In the genomic region with DNA sequence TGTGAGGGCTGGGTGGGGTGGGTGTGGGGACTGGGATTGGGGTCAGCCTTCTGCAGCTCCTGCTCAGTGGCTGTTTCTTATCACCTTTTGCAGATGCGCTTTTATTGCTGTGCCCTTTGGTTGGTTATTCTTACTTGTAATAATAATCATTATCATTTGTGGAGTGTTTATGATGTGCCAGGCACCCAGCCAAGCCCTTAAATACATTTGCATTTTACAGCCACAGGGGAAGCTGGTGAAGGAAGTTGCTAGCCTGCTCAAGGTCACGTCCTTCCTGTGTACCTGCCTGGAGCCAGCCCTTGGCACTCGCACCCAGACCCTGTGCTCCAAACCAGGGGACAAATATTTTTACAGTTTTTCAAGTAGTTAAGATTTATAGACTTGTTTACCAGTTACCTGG, we compare ENCODE assay signal across 10 cellular contexts.
DNase-seq lines count a peak whose midpoint lies in the region; ATAC-seq and TF ChIP-seq lines count a peak whose summit lies in the region.
"Had no signal": no experiment of that assay in that cellular context is flagged by ENCODE, and none has a peak within 500 bp of the region (broad histone marks: within the 10 kb centered on the region; RNA-seq: fewer than 3 reads in every experiment).

No MANE protein-coding gene starts in this region.

- H3K4me1 Mint-ChIP-seq in activated T-cell treated with anti-CD3 and anti-CD28 coated beads, Interleukin-2, amount 50 U/mL, for 72 hours (ENCODE audit: low read depth): peaks cover 16% of the 10 kb centered on the region
- H3K4me1 Mint-ChIP-seq in activated CD8-positive, alpha-beta T cell treated with anti-CD3 and anti-CD28 coated beads for 36 hours (ENCODE audit: low read depth): peaks cover 38% of the 10 kb centered on the region
- H3K4me1 Mint-ChIP-seq in stimulated activated naive B cell treated with anti-CD40 and anti-IgM and Interleukin-4, amounts not matched to agents 10 μg/mL and 1 μg/mL and 100 μg/mL, for 72 hours: peaks cover 45 to 85% of the 10 kb centered on the region in 2 donors

- CTCF ChIA-PET in activated CD8-positive, alpha-beta T cell treated with anti-CD3 and anti-CD28 coated beads for 36 hours (lab: Charles Lee): no interaction called here

- no peak overlapping the region for H3K27ac ChIP-seq in thyroid gland

- H3K27ac Mint-ChIP-seq in activated T-cell treated with anti-CD3 and anti-CD28 coated beads, Interleukin-2, amount 50 U/mL, for 72 hours: peak overlapping the region; percentile 61
- peak overlapping the region; percentile 80 for H3K27ac Mint-ChIP-seq in activated CD8-positive, alpha-beta T cell treated with anti-CD3 and anti-CD28 coated beads for 36 hours
- H3K27ac Mint-ChIP-seq in stimulated activated naive B cell treated with anti-CD40 and anti-IgM and Interleukin-4, amounts not matched to agents 10 μg/mL and 1 μg/mL and 100 μg/mL, for 72 hours: no peak overlapping the region

- no peaks in the 10 kb centered on the region for H3K9me3 Mint-ChIP-seq in activated T-cell treated with anti-CD3 and anti-CD28 coated beads, Interleukin-2, amount 50 U/mL, for 72 hours
- no peaks in the 10 kb centered on the region for H3K9me3 Mint-ChIP-seq in activated CD8-positive, alpha-beta T cell treated with anti-CD3 and anti-CD28 coated beads for 36 hours
- H3K9me3 Mint-ChIP-seq in stimulated activated naive B cell treated with anti-CD40 and anti-IgM and Interleukin-4, amounts not matched to agents 10 μg/mL and 1 μg/mL and 100 μg/mL, for 72 hours: no peaks in the 10 kb centered on the region

- no peak for TF ChIP-seq CTCF in activated CD8-positive, alpha-beta T cell treated with anti-CD3 and anti-CD28 coated beads for 36 hours (IDR thresholded peaks at IDR 0.05)
- no peak for TF ChIP-seq CTCF in thyroid gland (IDR thresholded peaks at IDR 0.05)

- 76 to 80% methylated on average over 3 of the region's 3 CpGs for WGBS in thyroid gland, 2 donors

- peaks cover 0 to 8% of the 10 kb centered on the region in 2 donors for H3K36me3 Mint-ChIP-seq in activated T-cell treated with anti-CD3 and anti-CD28 coated beads, Interleukin-2, amount 50 U/mL, for 72 hours (ENCODE audit: insufficient read depth in 2 of 2)
- H3K36me3 Mint-ChIP-seq in activated CD8-positive, alpha-beta T cell treated with anti-CD3 and anti-CD28 coated beads for 36 hours (ENCODE audit: low read depth): peaks cover 25% of the 10 kb centered on the region
- H3K36me3 Mint-ChIP-seq in stimulated activated naive B cell treated with anti-CD40 and anti-IgM and Interleukin-4, amounts not matched to agents 10 μg/mL and 1 μg/mL and 100 μg/mL, for 72 hours: peaks cover 44 to 68% of the 10 kb centered on the region in 2 donors

- ATAC-seq in activated T-cell treated with anti-CD3 and anti-CD28 coated beads, Interleukin-2, amount 50 U/mL, for 72 hours (replicated peaks in 1 of 2): no peak
- peak; percentile 48 for ATAC-seq in activated CD8-positive, alpha-beta T cell treated with anti-CD3 and anti-CD28 coated beads for 36 hours
- peak; percentile 59 to 61 for ATAC-seq in stimulated activated naive B cell treated with anti-CD40 and anti-IgM and Interleukin-4, amounts not matched to agents 10 μg/mL and 1 μg/mL and 100 μg/mL, for 72 hours (replicated peaks)
- ATAC-seq in GM21360 (IDR thresholded peaks at IDR 0.05; ENCODE audit: unreplicated experiment) (no peak), HG03280 (IDR thresholded peaks at IDR 0.05; ENCODE audit: unreplicated experiment) (no peak)

- no peak for DNase-seq in activated T-cell treated with anti-CD3 and anti-CD28 coated beads, Interleukin-2, amount 50 U/mL, for 72 hours
- no peak for DNase-seq in activated T-cell treated with anti-CD3 and anti-CD28 coated beads, Interleukin-2, amount 50 U/mL, for 1 hour
- DNase-seq in NCI-H1048 (lab: John Stamatoyannopoulos, UW): peak; percentile 53
- DNase-seq in activated CD8-positive, alpha-beta T cell treated with anti-CD3 and anti-CD28 coated beads for 36 hours: peak; percentile 29
- DNase-seq in stimulated activated naive B cell treated with anti-CD40 and anti-IgM and Interleukin-4, amounts not matched to agents 10 μg/mL and 1 μg/mL and 100 μg/mL, for 72 hours: no peak
- DNase-seq in thyroid gland: no peak
- DNase-seq: stimulated activated naive CD4-positive, alpha-beta T cell treated with Interleukin-2 at 50 U/mL for 16 hours; T1000 had no signal

- POLR2A ChIA-PET in activated CD8-positive, alpha-beta T cell treated with anti-CD3 and anti-CD28 coated beads for 36 hours (lab: Charles Lee): interaction anchor here (1.4 kb wide), 1 partner anchor 10 kb away, joined by 4 read pairs; no protein-coding TSS in a partner anchor

- TF ChIP-seq POLR2A in thyroid gland (IDR thresholded peaks at IDR 0.05): no peak

- H3K9me3 ChIP-seq in thyroid gland: no peaks in the 10 kb centered on the region

- H3K27me3 ChIP-seq in thyroid gland: no peaks in the 10 kb centered on the region

- intact Hi-C loops in activated CD8-positive, alpha-beta T cell treated with anti-CD3 and anti-CD28 coated beads for 36 hours (cut with micrococcal nuclease): no loop called here
- intact Hi-C loops in thyroid gland (cut with DNase I): no loop called here

- H3K4me3 Mint-ChIP-seq in activated T-cell treated with anti-CD3 and anti-CD28 coated beads, Interleukin-2, amount 50 U/mL, for 72 hours: no peak overlapping the region
- no peak overlapping the region for H3K4me3 Mint-ChIP-seq in activated CD8-positive, alpha-beta T cell treated with anti-CD3 and anti-CD28 coated beads for 36 hours
- H3K4me3 Mint-ChIP-seq in stimulated activated naive B cell treated with anti-CD40 and anti-IgM and Interleukin-4, amounts not matched to agents 10 μg/mL and 1 μg/mL and 100 μg/mL, for 72 hours: peak overlapping the region in 1 of 2 donors; percentile 46

- H3K36me3 ChIP-seq in thyroid gland: peaks cover 0 to 27% of the 10 kb centered on the region in 2 donors

- no peaks in the 10 kb centered on the region for H3K4me1 ChIP-seq in thyroid gland

- no peaks in the 10 kb centered on the region for H3K27me3 Mint-ChIP-seq in activated T-cell treated with anti-CD3 and anti-CD28 coated beads, Interleukin-2, amount 50 U/mL, for 72 hours (ENCODE audit: low read depth)
- no peaks in the 10 kb centered on the region for H3K27me3 Mint-ChIP-seq in activated CD8-positive, alpha-beta T cell treated with anti-CD3 and anti-CD28 coated beads for 36 hours
- H3K27me3 Mint-ChIP-seq in stimulated activated naive B cell treated with anti-CD40 and anti-IgM and Interleukin-4, amounts not matched to agents 10 μg/mL and 1 μg/mL and 100 μg/mL, for 72 hours: no peaks in the 10 kb centered on the region

- H3K4me3 ChIP-seq in thyroid gland (replicated peaks in 1 of 3): no peak overlapping the region

Comparison
In these comparisons a context has a peak if more than half of its experiments do, and no peak if none do; other contexts are left out.
1. ATAC-seq: peak in activated CD8-positive, alpha-beta T cell treated with anti-CD3 and anti-CD28 coated beads for 36 hours (single experiment) and stimulated activated naive B cell treated with anti-CD40 and anti-IgM and Interleukin-4, amounts not matched to agents 10 μg/mL and 1 μg/mL and 100 μg/mL, for 72 hours (2 of 2); none in activated T-cell treated with anti-CD3 and anti-CD28 coated beads, Interleukin-2, amount 50 U/mL, for 72 hours (0 of 2), GM21360 (single experiment) and HG03280 (single experiment).
2. DNase-seq: peak in NCI-H1048 (single experiment) and activated CD8-positive, alpha-beta T cell treated with anti-CD3 and anti-CD28 coated beads for 36 hours (single experiment); none in activated T-cell treated with anti-CD3 and anti-CD28 coated beads, Interleukin-2, amount 50 U/mL, for 72 hours (0 of 2), activated T-cell treated with anti-CD3 and anti-CD28 coated beads, Interleukin-2, amount 50 U/mL, for 1 hour (single experiment), stimulated activated naive B cell treated with anti-CD40 and anti-IgM and Interleukin-4, amounts not matched to agents 10 μg/mL and 1 μg/mL and 100 μg/mL, for 72 hours (single experiment) and thyroid gland (0 of 2).